In the genomic region with DNA sequence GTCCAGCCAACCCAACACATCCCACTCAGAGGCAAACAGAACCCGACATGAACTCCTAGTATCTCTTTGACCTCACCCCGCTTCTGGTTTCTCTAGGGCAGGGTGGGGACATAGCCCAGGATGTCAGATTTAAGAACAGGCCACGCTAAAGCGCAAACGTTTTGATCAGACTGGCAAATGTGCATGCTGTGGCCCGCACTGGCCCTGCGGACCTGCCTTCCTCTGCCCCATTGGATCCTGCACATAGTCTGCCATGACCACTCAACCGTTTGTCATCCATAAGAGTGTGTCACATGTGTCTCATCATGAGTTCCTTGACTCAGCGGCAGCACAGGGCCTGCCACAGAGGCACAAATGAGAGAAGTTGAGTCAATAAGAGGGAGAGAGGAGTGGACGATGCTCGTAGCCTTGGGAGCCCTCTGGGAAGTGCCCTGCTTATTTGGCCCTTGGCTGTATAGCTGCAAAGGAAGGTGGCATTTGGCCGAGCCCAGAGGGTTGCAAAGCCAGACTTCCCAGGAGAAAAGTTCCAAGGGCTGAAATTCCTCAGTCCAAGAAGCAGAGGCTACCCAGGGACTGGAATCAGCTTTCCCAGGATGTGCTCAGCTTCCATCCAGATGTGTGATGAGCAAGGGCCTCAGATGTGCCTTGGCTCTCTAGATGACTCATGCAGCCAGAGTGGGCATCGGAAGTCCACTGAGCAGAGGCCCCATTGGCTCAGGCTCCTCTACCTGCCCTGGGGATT, we compare ENCODE assay signal across 16 cellular contexts. TPM values are rescaled to one million over a fixed set of nuclear protein-coding genes. Genes with fewer than 3 reads are reported as not detected.
"Had no signal": no experiment of that assay in that cellular context is flagged by ENCODE, and none has a peak within 500 bp of the region (broad histone marks: within the 10 kb centered on the region; RNA-seq: fewer than 3 reads in every experiment).

No MANE protein-coding gene starts in this region.

- H3K9me3 Mint-ChIP-seq: activated CD4-positive, alpha-beta memory T cell treated with anti-CD3 and anti-CD28 coated beads, Interleukin-2, amount 10 ng/mL, durations not matched to agents 7 days and 5 days had no signal

- H3K4me1 ChIP-seq: upper lobe of right lung had no signal

- H3K9me3 ChIP-seq: ovary had no signal

- DNase-seq: activated CD4-positive, alpha-beta memory T cell treated with anti-CD3 and anti-CD28 coated beads, Interleukin-2, amount 10 ng/mL, durations not matched to agents 7 days and 5 days; activated CD4-positive, alpha-beta T cell treated with anti-CD3 and anti-CD28 coated beads for 1 hour; activated naive CD4-positive, alpha-beta T cell treated with Interleukin-2 at 50 U/mL for 16 hours; activated T-cell treated with anti-CD3 and anti-CD28 coated beads, Interleukin-2, amount 50 U/mL, for 72 hours; effector CD4-positive, alpha-beta T cell; erythroblast; foreskin melanocyte; mesendoderm; nephron progenitor cell; ovary; stimulated activated CD4-positive, alpha-beta T cell treated with anti-CD3 and anti-CD28 coated beads, Interleukin-4, amount 100 ng/mL, for 24 hours; T-helper 9 cell; upper lobe of right lung had no signal

- H3K27me3 ChIP-seq: cardiac muscle cell, ovary, upper lobe of right lung had no signal

- H3K27me3 Mint-ChIP-seq: stimulated activated naive CD8-positive, alpha-beta T cell treated with anti-CD3 and anti-CD28 coated beads, Interleukin-15, Interleukin-2, amounts not matched to agents 100 ng/mL and 50 ng/mL, for 24 hours had no signal

- ATAC-seq: activated T-cell treated with anti-CD3 and anti-CD28 coated beads, Interleukin-2, amount 50 U/mL, for 72 hours; left lobe of liver; upper lobe of right lung had no signal

- H3K36me3 ChIP-seq: cardiac muscle cell, ovary, upper lobe of right lung had no signal

- H3K27ac Mint-ChIP-seq: activated CD4-positive, alpha-beta memory T cell treated with anti-CD3 and anti-CD28 coated beads, Interleukin-2, amount 10 ng/mL, durations not matched to agents 7 days and 5 days; activated T-cell treated with anti-CD3 and anti-CD28 coated beads, Interleukin-2, amount 50 U/mL, for 72 hours; stimulated activated naive CD8-positive, alpha-beta T cell treated with anti-CD3 and anti-CD28 coated beads, Interleukin-15, Interleukin-2, amounts not matched to agents 100 ng/mL and 50 ng/mL, for 24 hours had no signal

- H3K4me3 Mint-ChIP-seq: activated CD4-positive, alpha-beta memory T cell treated with anti-CD3 and anti-CD28 coated beads, Interleukin-2, amount 10 ng/mL, durations not matched to agents 7 days and 5 days; activated T-cell treated with anti-CD3 and anti-CD28 coated beads, Interleukin-2, amount 50 U/mL, for 72 hours; nephron progenitor cell; stimulated activated naive CD8-positive, alpha-beta T cell treated with anti-CD3 and anti-CD28 coated beads, Interleukin-15, Interleukin-2, amounts not matched to agents 100 ng/mL and 50 ng/mL, for 24 hours had no signal

- H3K4me3 ChIP-seq: cardiac muscle cell, ovary, upper lobe of right lung had no signal

- H3K27ac ChIP-seq: cardiac muscle cell, ovary, upper lobe of right lung had no signal

- H3K4me1 Mint-ChIP-seq: activated CD4-positive, alpha-beta memory T cell treated with anti-CD3 and anti-CD28 coated beads, Interleukin-2, amount 10 ng/mL, durations not matched to agents 7 days and 5 days had no signal

RNA-seq across cellular contexts. Expression of gene SLCO2A1, which starts 55.5 kb away (rescaled TPM):
- total RNA-seq: activated CD4-positive, alpha-beta memory T cell treated with anti-CD3 and anti-CD28 coated beads, Interleukin-2, amount 10 ng/mL, durations not matched to agents 7 days and 5 days had no signal
